ENCODE assay signal across 32 cellular contexts in the genomic region with DNA sequence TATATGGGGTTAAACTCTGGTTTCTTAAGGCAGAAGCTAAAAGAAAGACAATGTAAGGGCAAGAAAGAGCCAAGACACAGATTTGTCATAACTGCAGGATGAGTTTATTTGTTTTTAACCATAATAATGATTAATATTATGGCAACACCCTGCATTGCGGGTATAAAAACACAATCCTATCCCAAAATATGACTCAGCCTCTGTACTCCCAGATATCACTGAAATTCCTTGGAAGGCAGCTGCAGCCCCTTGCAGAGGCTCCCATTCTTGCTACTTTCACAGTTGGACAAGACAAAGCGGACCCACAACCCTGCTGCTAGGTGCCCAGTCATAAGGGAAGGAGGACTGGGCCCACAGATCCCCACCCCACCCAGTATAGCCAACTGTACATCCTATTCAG. TPM values are rescaled to one million over a fixed set of nuclear protein-coding genes. Genes with fewer than 3 reads are reported as not detected.
DNase-seq lines count a peak whose midpoint lies in the region; ATAC-seq and TF ChIP-seq lines count a peak whose summit lies in the region.
"Had no signal": no experiment of that assay in that cellular context is flagged by ENCODE, and none has a peak within 500 bp of the region (broad histone marks: within the 10 kb centered on the region; RNA-seq: fewer than 3 reads in every experiment).

No MANE protein-coding gene starts in this region.

- TF ChIP-seq CTCF in astrocyte of the spinal cord (IDR thresholded peaks at IDR 0.05; ENCODE audit: low read depth, low read length) (no peak), fibroblast of pulmonary artery (IDR thresholded peaks at IDR 0.05; ENCODE audit: low read length, missing control alignments) (no peak)

- intact Hi-C loops in left ventricle myocardium superior (cut with micrococcal nuclease) (no loop called here), cardiac septum (cut with DNase I) (loop anchor here (10.0 kb wide), 1 partner anchor 62 kb away; no protein-coding TSS in a partner anchor), aorta (cut with DNase I) (no loop called here)

- H3K36me3 ChIP-seq in aorta (ENCODE audit: control insufficient read depth in 1 of 2, insufficient read depth in 2 of 2, low read length in 1 of 2), result no peaks in the 10 kb centered on the region
- H3K36me3 ChIP-seq: ovary, SJSA1 had no signal

- peak; percentile 47 for ATAC-seq in left ventricle myocardium superior
- peak; percentile 26 for ATAC-seq in aorta (ENCODE audit: low FRiP score)
- ATAC-seq in HG02970 (IDR thresholded peaks at IDR 0.05; ENCODE audit: low FRiP score, unreplicated experiment), result no peak
- ATAC-seq in GM21576 (IDR thresholded peaks at IDR 0.05; ENCODE audit: unreplicated experiment), result no peak
- ATAC-seq: activated T-cell treated with anti-CD3 and anti-CD28 coated beads, Interleukin-2, amount 50 U/mL, for 4 hours; natural killer cell had no signal

- in situ Hi-C loops in astrocyte of the spinal cord (cut with HindIII; ENCODE audit: low sequenced_read_pairs), result no loop called here

- DNase-seq in left ventricle myocardium superior (no peak), cardiac septum (ENCODE audit: low spot score) (no peak), astrocyte of the spinal cord (ENCODE audit: low read depth, low spot score) (peak; percentile 20), fibroblast of pulmonary artery (ENCODE audit: low read depth) (peak; percentile 51), aorta (no peak), UCSD-AML1 (lab: John Stamatoyannopoulos, UW; ENCODE audit: unreplicated experiment) (no peak)
- DNase-seq: activated CD4-positive, alpha-beta T cell treated with anti-CD3 and anti-CD28 coated beads for 4 hours; activated naive CD4-positive, alpha-beta T cell treated with Interleukin-2 at 50 U/mL for 16 hours; activated T-cell treated with anti-CD3 and anti-CD28 coated beads, Interleukin-2, amount 50 U/mL, for 4 hours; amygdala; Caco-2; DMS79 treated with DMSO at 0.1 percent for 48 hours; glutamatergic neuron; H7; Karpas-422; mesendoderm; natural killer cell; NCI-H1092; NCI-H187; NCI-H2171 treated with DMSO at 0.1 percent for 48 hours; NCI-H526 treated with DMSO at 0.1 percent for 48 hours; ovary; stimulated activated CD4-positive, alpha-beta T cell treated with anti-CD3 and anti-CD28 coated beads, Interleukin-4, amount 100 ng/mL, for 24 hours; stimulated activated naive CD4-positive, alpha-beta T cell; T-helper 1 cell had no signal

- 28 to 29% methylated on average over 2 of the region's 2 CpGs for WGBS in aorta, 2 donors

- no peaks in the 10 kb centered on the region for H3K9me3 ChIP-seq in aorta (ENCODE audit: control insufficient read depth, low read length)
- H3K9me3 ChIP-seq: Caco-2, ovary, SJSA1 had no signal

- no peak overlapping the region for H3K27ac ChIP-seq in aorta (ENCODE audit: low read depth in 1 of 2, low read length in 2 of 2)
- H3K27ac ChIP-seq: ovary, SJSA1 had no signal

- no peaks in the 10 kb centered on the region for H3K27me3 ChIP-seq in aorta (ENCODE audit: control insufficient read depth in 1 of 2, insufficient read depth in 2 of 2, low read length in 1 of 2)
- H3K27me3 ChIP-seq: ovary, SJSA1 had no signal

- no peak overlapping the region for H3K4me3 ChIP-seq in astrocyte of the spinal cord (ENCODE audit: low read depth, low read length)
- no peak overlapping the region for H3K4me3 ChIP-seq in fibroblast of pulmonary artery (replicated peaks; ENCODE audit: low read depth, low read length)
- no peak overlapping the region for H3K4me3 ChIP-seq in aorta (ENCODE audit: low read length in 2 of 2)
- H3K4me3 ChIP-seq: ovary, SJSA1 had no signal

- peaks cover 0 to 2% of the 10 kb centered on the region in 2 donors for H3K4me1 ChIP-seq in aorta (ENCODE audit: control insufficient read depth in 1 of 2, insufficient read depth in 2 of 2, low read length in 2 of 2)
- H3K4me1 ChIP-seq: Caco-2, SJSA1 had no signal

RNA-seq across cellular contexts. Expression of a gene that starts 20.4 kb away (rescaled TPM):
- total RNA-seq in left ventricle myocardium superior (not detected), cardiac septum (0.13 TPM), aorta (1 to 10 TPM in 1 of 2 donors, not detected in 1; 4.6 TPM)
- polyA plus RNA-seq in aorta, result not detected
- total RNA-seq: activated CD8-positive, alpha-beta memory T cell treated with anti-CD3 and anti-CD28 coated beads for 36 hours; activated T-cell treated with anti-CD3 and anti-CD28 coated beads, Interleukin-2, amount 50 U/mL, for 4 hours; Caco-2; cerebellum; epithelial cell of proximal tubule; natural killer cell; ovary; SJSA1 had no signal
- polyA plus RNA-seq: BJ had no signal

Comparison
In these comparisons a context has a peak if more than half of its experiments do, and no peak if none do; other contexts are left out.
1. ATAC-seq: peak in left ventricle myocardium superior (single experiment) and aorta (single experiment); none in HG02970 (single experiment) and GM21576 (single experiment).
2. DNase-seq: peak in astrocyte of the spinal cord (single experiment) and fibroblast of pulmonary artery (single experiment); none in left ventricle myocardium superior (single experiment), cardiac septum (single experiment), aorta (0 of 2) and UCSD-AML1 (single experiment).